Comparison of ENCODE assay signal across 8 cellular contexts in the genomic region with DNA sequence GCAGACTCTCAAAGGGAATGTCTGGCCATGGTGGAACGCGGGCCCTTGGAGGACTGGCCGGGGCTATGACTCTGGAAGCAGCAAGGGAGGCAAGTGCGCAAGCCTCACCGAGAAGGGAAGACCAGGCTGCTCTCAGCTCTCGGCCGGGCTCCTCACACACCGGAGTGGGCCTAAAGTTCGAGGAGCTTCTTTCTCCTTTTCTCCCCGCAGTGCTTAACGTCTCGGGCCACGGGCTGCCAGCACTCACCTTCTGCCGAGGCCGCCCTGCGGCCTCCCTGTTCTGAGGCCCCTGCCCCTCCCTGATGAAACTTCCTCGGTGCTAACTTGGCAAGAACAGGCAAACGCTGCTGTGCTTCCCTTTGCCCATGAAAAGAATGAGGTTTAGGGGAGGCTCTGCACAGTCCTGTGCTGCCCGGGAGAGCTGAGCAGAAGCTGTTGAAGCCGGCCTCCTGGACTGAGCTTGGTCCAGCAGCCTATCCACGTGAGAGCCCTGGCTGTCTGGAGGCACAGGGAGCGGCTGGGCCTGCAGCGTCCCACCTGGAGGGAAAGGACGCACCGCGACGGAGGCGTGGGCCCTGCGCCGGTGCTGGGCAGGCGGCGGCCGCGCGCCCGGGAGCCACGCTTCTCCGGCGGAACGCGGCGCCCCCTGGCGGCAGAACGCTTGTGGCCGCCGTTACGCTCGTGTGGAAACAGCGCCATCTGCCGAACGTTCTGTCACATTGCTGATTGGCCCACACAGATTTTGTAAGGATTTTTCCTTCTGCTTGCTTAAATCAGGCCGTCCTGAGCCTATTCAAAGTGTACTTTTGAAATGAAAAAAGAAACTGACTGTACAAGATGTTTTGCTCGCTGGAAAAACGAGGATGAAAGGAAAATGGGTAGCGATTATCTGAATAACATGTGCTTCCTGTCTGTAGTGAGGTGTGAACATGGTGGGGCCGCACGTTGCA.
DNase-seq lines count a peak whose midpoint lies in the region; ATAC-seq and TF ChIP-seq lines count a peak whose summit lies in the region.

No MANE protein-coding gene starts in this region.

- H3K27ac ChIP-seq in ascending aorta = no peak overlapping the region

- ATAC-seq in HG02571 (IDR thresholded peaks at IDR 0.05; ENCODE audit: unreplicated experiment) (peak; percentile 87), sciatic nerve (peak; percentile 88)

- intact Hi-C loops in ascending aorta (cut with DNase I) (loop anchor here (5.0 kb wide), 1 partner anchor 633 kb away; no protein-coding TSS in a partner anchor), sciatic nerve (cut with DNase I) (no loop called here)

- DNase-seq in NB4 (ENCODE audit: low read depth) (peak; percentile 82), T-helper 22 cell (ENCODE audit: low read depth) (peak; percentile 43), ascending aorta (ENCODE audit: low spot score in 2 of 2) (peak in 1 of 2 donors; percentile 68), hippocampal formation (lab: John Stamatoyannopoulos, UW) (peak; percentile 58), sciatic nerve (ENCODE audit: low spot score) (peak; percentile 85), epidermal melanocyte (ENCODE audit: insufficient read length, low spot score) (no peak)

- H3K27me3 ChIP-seq in ascending aorta = no peaks in the 10 kb centered on the region

- no peaks in the 10 kb centered on the region for H3K9me3 ChIP-seq in ascending aorta

- no peak for TF ChIP-seq POLR2A in NB4 (IDR thresholded peaks at IDR 0.05; ENCODE audit: extremely low read depth, insufficient read length)

- H3K4me3 ChIP-seq in NB4 (ENCODE audit: low read depth, low read length) (no peak overlapping the region), ascending aorta (peak overlapping the region; percentile 37 to 53)

- no peaks in the 10 kb centered on the region for H3K36me3 ChIP-seq in ascending aorta

- H3K4me1 ChIP-seq in ascending aorta = no peaks in the 10 kb centered on the region

- TF ChIP-seq CTCF in GM12874 (IDR thresholded peaks at IDR 0.05; ENCODE audit: insufficient read depth, low read depth, low read length) = peak; percentile 99
- peak; percentile 72 for TF ChIP-seq CTCF in NB4 (IDR thresholded peaks at IDR 0.05; ENCODE audit: low read depth, low read length)
- peak; percentile 89 to 97 (median 96) for TF ChIP-seq CTCF in ascending aorta (IDR thresholded peaks at IDR 0.05)
